17 cellular contexts compared by ENCODE assay signal in the genomic region with DNA sequence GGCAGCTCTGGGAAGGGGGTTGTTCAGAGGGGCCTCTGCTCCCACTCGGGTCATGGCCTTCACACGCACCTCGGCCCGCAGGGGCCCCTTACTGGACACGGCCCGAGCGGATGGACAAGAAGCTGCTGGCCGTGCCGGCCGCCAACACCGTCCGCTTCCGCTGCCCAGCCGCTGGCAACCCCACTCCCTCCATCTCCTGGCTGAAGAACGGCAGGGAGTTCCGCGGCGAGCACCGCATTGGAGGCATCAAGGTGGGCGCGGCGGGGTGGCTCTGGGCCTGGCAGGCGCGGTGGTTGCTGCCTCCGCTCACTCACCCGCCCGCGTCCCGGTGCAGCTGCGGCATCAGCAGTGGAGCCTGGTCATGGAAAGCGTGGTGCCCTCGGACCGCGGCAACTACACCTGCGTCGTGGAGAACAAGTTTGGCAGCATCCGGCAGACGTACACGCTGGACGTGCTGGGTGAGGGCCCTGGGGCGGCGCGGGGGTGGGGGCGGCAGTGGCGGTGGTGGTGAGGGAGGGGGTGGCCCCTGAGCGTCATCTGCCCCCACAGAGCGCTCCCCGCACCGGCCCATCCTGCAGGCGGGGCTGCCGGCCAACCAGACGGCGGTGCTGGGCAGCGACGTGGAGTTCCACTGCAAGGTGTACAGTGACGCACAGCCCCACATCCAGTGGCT.
"Had no signal": no experiment of that assay in that cellular context is flagged by ENCODE, and none has a peak within 500 bp of the region (broad histone marks: within the 10 kb centered on the region; RNA-seq: fewer than 3 reads in every experiment).

No MANE protein-coding gene starts in this region.

- H3K4me3 ChIP-seq: MG63 had no signal

- DNase-seq: KBM-7, MG63, NCI-H1092, NCI-H1105 treated with DMSO at 0.1 percent for 48 hours, NCI-H1436, NCI-H187, NCI-H2029, NCI-H2081 treated with DMSO at 0.1 percent for 48 hours, NCI-H2171, NCI-H226, NCI-H446, NCI-H510A, RPMI8226, SHP77, T-helper 1 cell had no signal

- H3K27me3 ChIP-seq: MG63 had no signal

- ATAC-seq: SK-N-SH treated with all-trans-retinoic acid at 6 μM for 48 hours had no signal

- FAIRE-seq: RCC 7860 had no signal

- H3K36me3 ChIP-seq: MG63 had no signal

- H3K9me3 ChIP-seq: MG63 had no signal
